Comparison of ENCODE assay signal across 26 cellular contexts in the genomic region with DNA sequence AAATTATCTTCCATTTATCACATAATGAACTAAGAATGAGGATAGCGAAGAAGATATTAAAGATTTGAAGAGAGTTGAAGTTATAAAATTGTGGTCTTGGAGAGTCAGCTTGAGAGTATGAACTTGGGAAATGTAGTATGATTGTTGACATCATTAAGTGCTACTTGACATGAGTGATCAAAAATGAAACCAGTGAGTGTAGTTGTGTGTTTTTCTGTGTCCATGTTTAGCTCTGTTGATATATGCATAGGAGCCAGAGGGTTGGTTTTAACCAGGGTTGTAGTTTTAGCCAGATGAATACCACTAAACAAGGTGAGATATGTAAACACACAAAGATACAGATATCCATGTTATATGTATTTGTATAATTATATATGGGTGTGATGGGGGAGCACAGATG. TPM values are rescaled to one million over a fixed set of nuclear protein-coding genes. Genes with fewer than 3 reads are reported as not detected.
DNase-seq lines count a peak whose midpoint lies in the region; ATAC-seq, FAIRE-seq and TF ChIP-seq lines count a peak whose summit lies in the region.
"Had no signal": no experiment of that assay in that cellular context is flagged by ENCODE, and none has a peak within 500 bp of the region (broad histone marks: within the 10 kb centered on the region; RNA-seq: fewer than 3 reads in every experiment).

No MANE protein-coding gene starts in this region.

- in situ Hi-C loops in mammary epithelial cell (cut with MboI; ENCODE audit: low sequenced_read_pairs in 2 of 2): no loop called here

- no peak for TF ChIP-seq CTCF in MCF 10A (IDR thresholded peaks at IDR 0.05; ENCODE audit: unreplicated experiment)
- TF ChIP-seq CTCF in mammary epithelial cell (conservative IDR thresholded peaks at IDR 0.05 in 1 of 2, IDR thresholded peaks at IDR 0.05 in 1 of 2; ENCODE audit: extremely low read depth in 1 of 2, insufficient read depth in 1 of 2, low read depth in 1 of 2, low read length in 2 of 2): no peak
- TF ChIP-seq CTCF in upper lobe of right lung (IDR thresholded peaks at IDR 0.05): no peak
- no peak for TF ChIP-seq CTCF in osteoblast (IDR thresholded peaks at IDR 0.05; ENCODE audit: extremely low read depth, low read depth, low read length)

- dilution Hi-C loops in mammary epithelial cell (cut with HindIII; ENCODE audit: low sequenced_read_pairs): no loop called here

- no peak overlapping the region for H3K4me2 ChIP-seq in mammary epithelial cell (ENCODE audit: insufficient read depth, low read depth, low read length)
- H3K4me2 ChIP-seq in osteoblast (ENCODE audit: insufficient read depth, low read length): no peak overlapping the region
- H3K4me2 ChIP-seq: A549; BLaER1 treated with 17β-estradiol and CSF1 and Interleukin-3, amounts not matched to agents 10 nM and 100 nM had no signal

- 100% methylated on average over 1 of the region's 1 CpG for WGBS in mammary epithelial cell (ENCODE audit: low coverage, missing lambda C conversion rate)

- H3K4me3 ChIP-seq in mammary epithelial cell (replicated peaks in 1 of 3; ENCODE audit: insufficient read depth in 1 of 3, low read depth in 2 of 3, low read length in 3 of 3): no peak overlapping the region
- no peak overlapping the region for H3K4me3 ChIP-seq in upper lobe of right lung
- H3K4me3 ChIP-seq in osteoblast (ENCODE audit: insufficient read depth, low read length): no peak overlapping the region
- H3K4me3 ChIP-seq: A549; BLaER1 treated with 17β-estradiol and CSF1 and Interleukin-3, amounts not matched to agents 10 nM and 100 nM; GM23248; SK-N-MC had no signal

- POLR2A ChIA-PET in MCF 10A (lab: Yijun Ruan, JAX): no interaction called here

- CTCF ChIA-PET in MCF 10A (lab: Yijun Ruan, JAX): interaction anchor here (1.0 to 2.3 kb wide), 2 partner anchors 105 to 150 kb away, joined by 5 to 9 read pairs; no protein-coding TSS in a partner anchor
- CTCF ChIA-PET in mammary epithelial cell (lab: Charles Lee; ENCODE audit: low non-redundant PET): interaction anchor here (0.8 kb wide), 1 partner anchor 42 kb away, joined by 6 read pairs; no protein-coding TSS in a partner anchor

- FAIRE-seq in islet of Langerhans (lab: Jason Lieb, UNC): peak; percentile 24
- FAIRE-seq: A549, RCC 7860 had no signal

- H3K27me3 ChIP-seq in mammary epithelial cell (ENCODE audit: insufficient read depth, low read length): no peaks in the 10 kb centered on the region
- no peaks in the 10 kb centered on the region for H3K27me3 ChIP-seq in upper lobe of right lung
- H3K27me3 ChIP-seq in osteoblast (ENCODE audit: insufficient read depth, low read length): no peaks in the 10 kb centered on the region
- H3K27me3 ChIP-seq: BLaER1 treated with 17β-estradiol and CSF1 and Interleukin-3, amounts not matched to agents 10 nM and 100 nM had no signal

- H3K9me3 ChIP-seq in mammary epithelial cell (replicated peaks; ENCODE audit: insufficient read depth, low read length): no peaks in the 10 kb centered on the region
- H3K9me3 ChIP-seq in upper lobe of right lung: no peaks in the 10 kb centered on the region
- no peaks in the 10 kb centered on the region for H3K9me3 ChIP-seq in osteoblast (ENCODE audit: low read depth, low read length)
- H3K9me3 ChIP-seq: A549; BLaER1 treated with 17β-estradiol and CSF1 and Interleukin-3, amounts not matched to agents 10 nM and 100 nM; Caco-2 had no signal

- no peaks in the 10 kb centered on the region for H3K27me3 Mint-ChIP-seq in activated T-cell treated with anti-CD3 and anti-CD28 coated beads, Interleukin-2, amount 50 U/mL, for 24 hours
- H3K27me3 Mint-ChIP-seq in MCF 10A (ENCODE audit: insufficient read depth, unreplicated experiment): no peaks in the 10 kb centered on the region
- H3K27me3 Mint-ChIP-seq: CD4-positive, alpha-beta memory T cell had no signal

- H2AFZ ChIP-seq in mammary epithelial cell (ENCODE audit: low read depth, low read length): no peak overlapping the region
- no peak overlapping the region for H2AFZ ChIP-seq in osteoblast (ENCODE audit: low read length)
- H2AFZ ChIP-seq: GM23248 had no signal

- H3K9me3 Mint-ChIP-seq in activated T-cell treated with anti-CD3 and anti-CD28 coated beads, Interleukin-2, amount 50 U/mL, for 24 hours: no peaks in the 10 kb centered on the region
- no peaks in the 10 kb centered on the region for H3K9me3 Mint-ChIP-seq in MCF 10A (ENCODE audit: unreplicated experiment)
- H3K9me3 Mint-ChIP-seq: H9, HFFc6 had no signal

- peak overlapping the region; percentile 1 for H3K27ac Mint-ChIP-seq in activated T-cell treated with anti-CD3 and anti-CD28 coated beads, Interleukin-2, amount 50 U/mL, for 24 hours
- peak overlapping the region; percentile 3 for H3K27ac Mint-ChIP-seq in MCF 10A (ENCODE audit: low read depth, unreplicated experiment)
- H3K27ac Mint-ChIP-seq: H9, HFFc6 had no signal

- H3K27ac ChIP-seq in mammary epithelial cell (ENCODE audit: insufficient read depth, low read depth, low read length) (no peak overlapping the region), upper lobe of right lung (no peak overlapping the region), osteoblast (ENCODE audit: low read depth, low read length) (no peak overlapping the region)
- H3K27ac ChIP-seq: A549; BLaER1 treated with 17β-estradiol and CSF1 and Interleukin-3, amounts not matched to agents 10 nM and 100 nM; GM23248; SK-N-MC had no signal

- no TSS peak for BruUV-seq in MCF 10A (replicated peaks; lab: Mats Ljungman, UMichigan)
- BruUV-seq in mammary epithelial cell (replicated peaks; lab: Mats Ljungman, UMichigan): no TSS peak

- no peak overlapping the region for H3K4me3 Mint-ChIP-seq in activated T-cell treated with anti-CD3 and anti-CD28 coated beads, Interleukin-2, amount 50 U/mL, for 24 hours
- H3K4me3 Mint-ChIP-seq in MCF 10A (ENCODE audit: unreplicated experiment): no peak overlapping the region
- H3K4me3 Mint-ChIP-seq: H9, HFFc6 had no signal

- peaks cover 4% of the 10 kb centered on the region for H3K4me1 ChIP-seq in mammary epithelial cell (ENCODE audit: insufficient read depth, low read length)
- H3K4me1 ChIP-seq in upper lobe of right lung: peaks cover 6% of the 10 kb centered on the region
- H3K4me1 ChIP-seq in osteoblast (ENCODE audit: insufficient read depth, low read length): no peaks in the 10 kb centered on the region

- peaks cover 58% of the 10 kb centered on the region for H3K4me1 Mint-ChIP-seq in activated T-cell treated with anti-CD3 and anti-CD28 coated beads, Interleukin-2, amount 50 U/mL, for 24 hours (ENCODE audit: low read depth)
- H3K4me1 Mint-ChIP-seq in MCF 10A (ENCODE audit: insufficient read depth, unreplicated experiment): peaks cover 15% of the 10 kb centered on the region

- no peak for DNase-seq in activated T-cell treated with anti-CD3 and anti-CD28 coated beads, Interleukin-2, amount 50 U/mL, for 24 hours
- DNase-seq in activated T-cell treated with anti-CD3 and anti-CD28 coated beads for 4 hours (no peak), MCF 10A (ENCODE audit: unreplicated experiment) (no peak), mammary epithelial cell (no peak), upper lobe of right lung (no peak), HUDEP-2 (lab: John Stamatoyannopoulos, UW; ENCODE audit: unreplicated experiment in 76 of 76) (no peak), osteoblast (ENCODE audit: insufficient read length, low spot score, missing footprints) (no peak)
- DNase-seq: AML-193; Caco-2; CD4-positive, alpha-beta memory T cell; GM23248; H9; HFFc6; IMR-90; KG1; MM.1S; NCI-H2029; NCI-H446; NCI-H524 treated with DMSO at 0.1 percent for 48 hours; NCI-H774; SIG-M5 had no signal

- H3K79me2 ChIP-seq in mammary epithelial cell (ENCODE audit: insufficient read depth, low read length) (peaks cover 19% of the 10 kb centered on the region), osteoblast (ENCODE audit: insufficient read depth, low read length) (peaks cover 32% of the 10 kb centered on the region)

- H3K36me3 Mint-ChIP-seq in activated T-cell treated with anti-CD3 and anti-CD28 coated beads, Interleukin-2, amount 50 U/mL, for 24 hours (ENCODE audit: low read depth): peaks cover 82% of the 10 kb centered on the region
- H3K36me3 Mint-ChIP-seq in MCF 10A (ENCODE audit: insufficient read depth, unreplicated experiment): peaks cover 55% of the 10 kb centered on the region

- no peaks in the 10 kb centered on the region for H4K20me1 ChIP-seq in mammary epithelial cell (ENCODE audit: insufficient read depth, low read length)
- peaks cover 3% of the 10 kb centered on the region for H4K20me1 ChIP-seq in osteoblast (ENCODE audit: insufficient read depth, low read length)

- H3K9ac ChIP-seq in mammary epithelial cell (ENCODE audit: insufficient read depth, low read length): no peak overlapping the region
- H3K9ac ChIP-seq: BLaER1 treated with 17β-estradiol and CSF1 and Interleukin-3, amounts not matched to agents 10 nM and 100 nM; GM23248 had no signal

- peak; percentile 60 for ATAC-seq in upper lobe of right lung
- ATAC-seq: A549 had no signal

- intact Hi-C loops in MCF 10A (cut with micrococcal nuclease): no loop called here
- intact Hi-C loops in mammary epithelial cell (cut with micrococcal nuclease): no loop called here
- intact Hi-C loops in upper lobe of right lung (cut with DNase I): no loop called here

- H3K36me3 ChIP-seq in mammary epithelial cell (ENCODE audit: insufficient read depth, low read length) (peaks cover 3% of the 10 kb centered on the region), upper lobe of right lung (peaks cover 30% of the 10 kb centered on the region), osteoblast (ENCODE audit: insufficient read depth, low read length) (peaks cover 16% of the 10 kb centered on the region)

RNA-seq across cellular contexts. Expression of a gene that starts 6.2 kb away (rescaled TPM):
- total RNA-seq in MCF 10A (2022) (33.7 and 41.7 TPM in 2 replicates), mammary epithelial cell (10 to 100 TPM; 33.5 to 75.2 TPM), upper lobe of right lung (37.5 TPM), osteoblast (61.9 and 73.1 TPM in 2 replicates)
- polyA plus RNA-seq in mammary epithelial cell: 16.3 TPM
- 9.9 TPM for polyA minus RNA-seq in mammary epithelial cell
